16 cellular contexts compared by ENCODE assay signal in the genomic region with DNA sequence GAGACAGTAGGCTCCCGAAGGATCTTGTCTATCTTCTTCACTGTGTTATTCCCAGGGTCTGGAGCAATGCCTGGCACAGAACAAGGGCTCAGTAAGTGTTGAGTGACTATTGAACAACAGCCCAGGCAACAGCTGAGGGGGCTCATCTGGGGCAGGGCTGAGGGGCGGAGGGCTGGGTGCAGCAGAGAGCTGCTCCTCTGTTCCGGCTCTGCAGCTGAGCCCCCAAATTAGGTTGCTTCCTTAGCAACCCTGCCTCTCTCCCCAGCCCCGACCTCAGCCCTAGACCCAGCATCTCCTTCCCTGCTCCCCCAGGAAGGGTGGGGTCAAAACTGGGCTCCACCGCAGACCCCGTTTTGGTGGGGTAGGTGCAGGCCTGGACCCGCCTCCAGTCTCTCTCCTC. TPM values are rescaled to one million over a fixed set of nuclear protein-coding genes. Genes with fewer than 3 reads are reported as not detected.
DNase-seq lines count a peak whose midpoint lies in the region; ATAC-seq and TF ChIP-seq lines count a peak whose summit lies in the region.
"Had no signal": no experiment of that assay in that cellular context is flagged by ENCODE, and none has a peak within 500 bp of the region (broad histone marks: within the 10 kb centered on the region; RNA-seq: fewer than 3 reads in every experiment).

No MANE protein-coding gene starts in this region.

- peak overlapping the region; percentile 0 for H3K4me3 Mint-ChIP-seq in activated CD8-positive, alpha-beta memory T cell treated with anti-CD3 and anti-CD28 coated beads, Interleukin-2, amount 10 ng/mL, durations not matched to agents 7 days and 5 days
- H3K4me3 Mint-ChIP-seq in memory B cell: no peak overlapping the region
- H3K4me3 Mint-ChIP-seq: H9 had no signal

- WGBS in thymus: 37% methylated on average over 7 of the region's 7 CpGs

- H3K27me3 Mint-ChIP-seq in activated CD8-positive, alpha-beta memory T cell treated with anti-CD3 and anti-CD28 coated beads, Interleukin-2, amount 10 ng/mL, durations not matched to agents 7 days and 5 days: no peaks in the 10 kb centered on the region
- H3K27me3 Mint-ChIP-seq in memory B cell: no peaks in the 10 kb centered on the region

- no peak for ATAC-seq in activated CD8-positive, alpha-beta memory T cell treated with anti-CD3 and anti-CD28 coated beads, Interleukin-2, amount 10 ng/mL, durations not matched to agents 7 days and 5 days
- no peak for ATAC-seq in memory B cell (ENCODE audit: low read depth)
- no peak for ATAC-seq in HG02870 (IDR thresholded peaks at IDR 0.05; ENCODE audit: unreplicated experiment)
- ATAC-seq: Right ventricle myocardium inferior had no signal

- H3K4me1 Mint-ChIP-seq in activated CD8-positive, alpha-beta memory T cell treated with anti-CD3 and anti-CD28 coated beads, Interleukin-2, amount 10 ng/mL, durations not matched to agents 7 days and 5 days: peaks cover 82% of the 10 kb centered on the region
- peaks cover 18% of the 10 kb centered on the region for H3K4me1 Mint-ChIP-seq in memory B cell

- H3K27me3 ChIP-seq in thymus (ENCODE audit: control insufficient read depth, insufficient read depth): no peaks in the 10 kb centered on the region
- no peaks in the 10 kb centered on the region for H3K27me3 ChIP-seq in effector memory CD4-positive, alpha-beta T cell (replicated peaks; ENCODE audit: control insufficient read depth, insufficient read depth, low read length, poor library complexity, severe bottlenecking)

- H3K9me3 ChIP-seq in KOPT-K1 (ENCODE audit: insufficient read depth, low read length, poor library complexity, severe bottlenecking): no peaks in the 10 kb centered on the region
- H3K9me3 ChIP-seq in thymus (ENCODE audit: control insufficient read depth): no peaks in the 10 kb centered on the region
- no peaks in the 10 kb centered on the region for H3K9me3 ChIP-seq in effector memory CD4-positive, alpha-beta T cell (ENCODE audit: control insufficient read depth, low read length)

- no peak overlapping the region for H3K4me3 ChIP-seq in thymus (ENCODE audit: low read length)
- H3K4me3 ChIP-seq in effector memory CD4-positive, alpha-beta T cell (ENCODE audit: insufficient read depth, low read depth, low read length, poor library complexity, severe bottlenecking): no peak overlapping the region
- H3K4me3 ChIP-seq: SK-N-MC had no signal

- H3K9me3 Mint-ChIP-seq in activated CD8-positive, alpha-beta memory T cell treated with anti-CD3 and anti-CD28 coated beads, Interleukin-2, amount 10 ng/mL, durations not matched to agents 7 days and 5 days (ENCODE audit: low read depth): peaks cover 2% of the 10 kb centered on the region
- H3K9me3 Mint-ChIP-seq in memory B cell: no peaks in the 10 kb centered on the region

- H3K27ac Mint-ChIP-seq in activated CD8-positive, alpha-beta memory T cell treated with anti-CD3 and anti-CD28 coated beads, Interleukin-2, amount 10 ng/mL, durations not matched to agents 7 days and 5 days: peak overlapping the region; percentile 79
- peak overlapping the region; percentile 24 for H3K27ac Mint-ChIP-seq in memory B cell

- peaks cover 46% of the 10 kb centered on the region for H3K4me1 ChIP-seq in thymus (ENCODE audit: control insufficient read depth, insufficient read depth, low read length)
- H3K4me1 ChIP-seq in effector memory CD4-positive, alpha-beta T cell (ENCODE audit: control insufficient read depth, insufficient read depth, low read length, poor library complexity, severe bottlenecking): peaks cover 18% of the 10 kb centered on the region

- H3K27ac ChIP-seq in KOPT-K1 (ENCODE audit: low read depth, low read length, poor library complexity, severe bottlenecking): peak overlapping the region; percentile 92
- peak overlapping the region; percentile 94 for H3K27ac ChIP-seq in thymus (ENCODE audit: low read depth)
- no peak overlapping the region for H3K27ac ChIP-seq in RWPE1
- no peak overlapping the region for H3K27ac ChIP-seq in effector memory CD4-positive, alpha-beta T cell (ENCODE audit: insufficient read depth, low read length, poor library complexity, severe bottlenecking)
- H3K27ac ChIP-seq: SK-N-MC had no signal

- no peak for TF ChIP-seq CTCF in RWPE1 (conservative IDR thresholded peaks at IDR 0.05; ENCODE audit: low read depth)

- CTCF ChIA-PET in activated CD8-positive, alpha-beta memory T cell treated with anti-CD3 and anti-CD28 coated beads, Interleukin-2, amount 10 ng/mL, durations not matched to agents 7 days and 5 days (lab: Charles Lee): interaction anchor here (1.1 to 2.2 kb wide), 5 partner anchors 8 to 77 kb away, joined by 4 to 17 read pairs (median 5); a partner anchor contains a TSS
- CTCF ChIA-PET in RWPE1 (lab: Yijun Ruan, JAX): interaction anchor here (0.5 kb wide), 1 partner anchor 57 kb away, joined by 3 read pairs; no protein-coding TSS in a partner anchor

- peaks cover 24% of the 10 kb centered on the region for H3K36me3 Mint-ChIP-seq in activated CD8-positive, alpha-beta memory T cell treated with anti-CD3 and anti-CD28 coated beads, Interleukin-2, amount 10 ng/mL, durations not matched to agents 7 days and 5 days
- H3K36me3 Mint-ChIP-seq in memory B cell: no peaks in the 10 kb centered on the region

- no peaks in the 10 kb centered on the region; the same call in 1 of the 2 replicates for H3K36me3 ChIP-seq in KOPT-K1 (ENCODE audit: insufficient read depth, low read length)
- no peaks in the 10 kb centered on the region for H3K36me3 ChIP-seq in thymus (ENCODE audit: control insufficient read depth, insufficient read depth)
- no peaks in the 10 kb centered on the region for H3K36me3 ChIP-seq in effector memory CD4-positive, alpha-beta T cell (ENCODE audit: control insufficient read depth, insufficient read depth, low read length)

- POLR2A ChIA-PET in RWPE1 (lab: Yijun Ruan, JAX; ENCODE audit: low non-redundant PET): no interaction called here

- peak; percentile 59 for DNase-seq in activated CD8-positive, alpha-beta memory T cell treated with anti-CD3 and anti-CD28 coated beads, Interleukin-2, amount 10 ng/mL, durations not matched to agents 7 days and 5 days
- DNase-seq in activated CD8-positive, alpha-beta memory T cell treated with anti-CD3 and anti-CD28 coated beads, Interleukin-2, amount 50 U/mL, for 48 hours: no peak
- DNase-seq in memory B cell (ENCODE audit: low spot score in 2 of 2): no peak
- DNase-seq in RWPE1 (ENCODE audit: low spot score): no peak
- DNase-seq in effector memory CD4-positive, alpha-beta T cell: no peak
- DNase-seq: H9, Karpas-422, NCI-H1930, NCI-H2171, NCI-H446 treated with DMSO at 0.1 percent for 48 hours, NCI-H774 had no signal

RNA-seq across cellular contexts. Expression of a gene that starts 32.2 kb away (rescaled TPM):
- total RNA-seq in activated CD8-positive, alpha-beta memory T cell treated with anti-CD3 and anti-CD28 coated beads, Interleukin-2, amount 10 ng/mL, durations not matched to agents 7 days and 5 days: 10 to 100 TPM; 54.4 to 70.9 TPM
- polyA plus RNA-seq in thymus: 170 TPM

RNA-seq across cellular contexts. Expression of a gene that starts 45.1 kb away (rescaled TPM):
- 10 to 100 TPM; 30.4 to 31.2 TPM for total RNA-seq in activated CD8-positive, alpha-beta memory T cell treated with anti-CD3 and anti-CD28 coated beads, Interleukin-2, amount 10 ng/mL, durations not matched to agents 7 days and 5 days
- 2.3 TPM for polyA plus RNA-seq in thymus

Comparison
In these comparisons a context has a peak if more than half of its experiments do, and no peak if none do; other contexts are left out.
1. H3K27ac ChIP-seq: peak in KOPT-K1 (single experiment) and thymus (single experiment); none in RWPE1 (single experiment) and effector memory CD4-positive, alpha-beta T cell (single experiment).